8 cellular contexts compared by ENCODE assay signal in the genomic region with DNA sequence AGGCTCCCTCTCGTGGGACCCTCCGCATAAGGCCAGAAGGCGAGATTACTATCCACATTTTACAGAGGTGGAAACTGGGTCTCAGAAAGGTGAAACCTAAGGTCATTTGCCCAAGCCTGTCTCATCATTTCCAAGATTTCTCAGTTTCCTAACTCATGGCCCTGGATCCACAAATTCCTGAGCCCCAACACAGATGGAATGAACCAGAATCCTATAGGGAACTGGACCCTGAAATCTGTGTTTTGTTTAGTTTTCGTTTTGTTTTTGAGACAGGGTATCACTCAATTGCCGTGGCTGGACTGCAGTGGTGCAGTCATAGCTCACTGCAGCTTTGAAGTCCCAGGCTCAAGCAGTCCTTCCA. TPM values are rescaled to one million over a fixed set of nuclear protein-coding genes. Genes with fewer than 3 reads are reported as not detected.
DNase-seq lines count a peak whose midpoint lies in the region; ATAC-seq and TF ChIP-seq lines count a peak whose summit lies in the region.

No MANE protein-coding gene starts in this region.

- TF ChIP-seq POLR2A in breast epithelium (IDR thresholded peaks at IDR 0.05) = no peak

- 80% methylated on average over 5 of the region's 5 CpGs for WGBS in right cardiac atrium
- WGBS in mesenchymal stem cell = 79% methylated on average over 5 of the region's 5 CpGs

- H3K4me3 Mint-ChIP-seq in nephron progenitor cell = peak overlapping the region; percentile 64

- H4K8ac ChIP-seq in mesenchymal stem cell (ENCODE audit: low read length) = no peak overlapping the region

- POLR2A ChIA-PET in HEK293T (lab: Yijun Ruan, JAX) = interaction anchor here (1.0 to 1.2 kb wide), 2 partner anchors 14 to 32 kb away, joined by 3 to 4 read pairs; no protein-coding TSS in a partner anchor

- H3K9me3 ChIP-seq in right cardiac atrium (ENCODE audit: control insufficient read depth, low read length) (no peaks in the 10 kb centered on the region), breast epithelium (no peaks in the 10 kb centered on the region), mesenchymal stem cell (ENCODE audit: control insufficient read depth, low read length) (no peaks in the 10 kb centered on the region)

- H2BK12ac ChIP-seq in mesenchymal stem cell (ENCODE audit: low read length in 2 of 2) = no peak overlapping the region

- H2AK5ac ChIP-seq in mesenchymal stem cell (ENCODE audit: low read length, severe bottlenecking) = no peak overlapping the region

- peaks cover 3% of the 10 kb centered on the region for H3K4me1 ChIP-seq in right cardiac atrium (ENCODE audit: control insufficient read depth, insufficient read depth, low read length)
- no peaks in the 10 kb centered on the region for H3K4me1 ChIP-seq in breast epithelium
- peaks cover 6% of the 10 kb centered on the region for H3K4me1 ChIP-seq in mesenchymal stem cell (ENCODE audit: control insufficient read depth, insufficient read depth, low read depth, low read length)

- H2BK15ac ChIP-seq in mesenchymal stem cell (ENCODE audit: low read depth, poor library complexity, severe bottlenecking) = no peak overlapping the region

- H3K18ac ChIP-seq in mesenchymal stem cell (ENCODE audit: low read depth in 1 of 2, low read length in 2 of 2) = no peak overlapping the region

- no peaks in the 10 kb centered on the region for H3K79me1 ChIP-seq in mesenchymal stem cell (replicated peaks; ENCODE audit: low read length, poor library complexity, severe bottlenecking)

- H3K27me3 ChIP-seq in right cardiac atrium (ENCODE audit: control insufficient read depth, insufficient read depth) (no peaks in the 10 kb centered on the region), breast epithelium (no peaks in the 10 kb centered on the region), mesenchymal stem cell (ENCODE audit: control insufficient read depth in 1 of 2, insufficient read depth in 1 of 2, low read length in 2 of 2) (peaks cover 54 to 61% of the 10 kb centered on the region in 2 experiments)

- H2BK5ac ChIP-seq in mesenchymal stem cell (ENCODE audit: low read depth, low read length, poor library complexity, severe bottlenecking) = no peak overlapping the region

- no peaks in the 10 kb centered on the region for H3K36me3 Mint-ChIP-seq in nephron progenitor cell (ENCODE audit: low read depth)

- no peak for DNase-seq in right cardiac atrium
- no peak for DNase-seq in left ventricle myocardium superior
- DNase-seq in breast epithelium (ENCODE audit: low spot score in 2 of 2) = no peak
- DNase-seq in nephron progenitor cell = no peak
- no peak for DNase-seq in HEK293T (ENCODE audit: extremely low spot score)
- DNase-seq in mesenchymal stem cell = no peak
- DNase-seq in globus pallidus (ENCODE audit: low spot score) = no peak

- no peak overlapping the region for H2AFZ ChIP-seq in mesenchymal stem cell (ENCODE audit: low read depth, low read length)

- no peak overlapping the region for H3K27ac ChIP-seq in right cardiac atrium (ENCODE audit: low read length)
- H3K27ac ChIP-seq in breast epithelium = peak overlapping the region; percentile 26 to 48
- H3K27ac ChIP-seq in mesenchymal stem cell (ENCODE audit: low read length, poor library complexity, severe bottlenecking) = no peak overlapping the region

- no peak overlapping the region for H4K91ac ChIP-seq in mesenchymal stem cell (ENCODE audit: low read length)

- no peak overlapping the region for H3K23ac ChIP-seq in mesenchymal stem cell (ENCODE audit: low read length in 2 of 2)

- ATAC-seq in right cardiac atrium (no peak), left ventricle myocardium superior (no peak), HG03432 (IDR thresholded peaks at IDR 0.05; ENCODE audit: unreplicated experiment) (no peak)

- H3K36me3 ChIP-seq in breast epithelium = no peaks in the 10 kb centered on the region
- no peaks in the 10 kb centered on the region for H3K36me3 ChIP-seq in mesenchymal stem cell (ENCODE audit: control insufficient read depth in 1 of 2, insufficient read depth in 2 of 2, low read depth in 1 of 2, low read length in 2 of 2)

- peaks cover 34% of the 10 kb centered on the region for H3K4me1 Mint-ChIP-seq in nephron progenitor cell

- H2BK120ac ChIP-seq in mesenchymal stem cell (ENCODE audit: low read depth, low read length) = no peak overlapping the region

- no peak overlapping the region for H3K27ac Mint-ChIP-seq in nephron progenitor cell

- intact Hi-C loops in right cardiac atrium (cut with DNase I) (no loop called here), left ventricle myocardium superior (cut with micrococcal nuclease) (no loop called here), breast epithelium (cut with DNase I; ENCODE audit: low total_unique reads) (no loop called here)

- H3K4me2 ChIP-seq in mesenchymal stem cell (ENCODE audit: low read length, poor library complexity, severe bottlenecking) = no peak overlapping the region

- no peak overlapping the region for H3K14ac ChIP-seq in mesenchymal stem cell (ENCODE audit: low read length in 2 of 2)

- no peaks in the 10 kb centered on the region for H3K9me3 Mint-ChIP-seq in nephron progenitor cell

- H3K9ac ChIP-seq in mesenchymal stem cell (ENCODE audit: low read length) = no peak overlapping the region

- H3K4ac ChIP-seq in mesenchymal stem cell (ENCODE audit: low read depth in 1 of 2, low read length in 2 of 2) = no peak overlapping the region

- CTCF ChIA-PET in HEK293T (lab: Yijun Ruan, JAX) = no interaction called here

- peaks cover 75% of the 10 kb centered on the region for H3K27me3 Mint-ChIP-seq in nephron progenitor cell (ENCODE audit: low read depth, poor library complexity)

- TF ChIP-seq CTCF in breast epithelium (IDR thresholded peaks at IDR 0.05) = no peak
- no peak for TF ChIP-seq CTCF in nephron progenitor cell (IDR thresholded peaks at IDR 0.05)

- H3K4me3 ChIP-seq in right cardiac atrium (ENCODE audit: low read length) = peak overlapping the region; percentile 82
- H3K4me3 ChIP-seq in breast epithelium = peak overlapping the region in 2 of 3 donors; percentile 67 to 91
- H3K4me3 ChIP-seq in mesenchymal stem cell (ENCODE audit: insufficient read depth in 1 of 2, low read depth in 1 of 2, low read length in 2 of 2) = no peak overlapping the region

TF ChIP-seq in HEK293T, 16 proteins besides CTCF, POLR2A, EP300 and RAD21:
- TF ChIP-seq SUZ12 (IDR thresholded peaks at IDR 0.05) = no peak
- TF ChIP-seq FOXA1 (IDR thresholded peaks at IDR 0.05) = no peak
- TF ChIP-seq, protein P1, sequence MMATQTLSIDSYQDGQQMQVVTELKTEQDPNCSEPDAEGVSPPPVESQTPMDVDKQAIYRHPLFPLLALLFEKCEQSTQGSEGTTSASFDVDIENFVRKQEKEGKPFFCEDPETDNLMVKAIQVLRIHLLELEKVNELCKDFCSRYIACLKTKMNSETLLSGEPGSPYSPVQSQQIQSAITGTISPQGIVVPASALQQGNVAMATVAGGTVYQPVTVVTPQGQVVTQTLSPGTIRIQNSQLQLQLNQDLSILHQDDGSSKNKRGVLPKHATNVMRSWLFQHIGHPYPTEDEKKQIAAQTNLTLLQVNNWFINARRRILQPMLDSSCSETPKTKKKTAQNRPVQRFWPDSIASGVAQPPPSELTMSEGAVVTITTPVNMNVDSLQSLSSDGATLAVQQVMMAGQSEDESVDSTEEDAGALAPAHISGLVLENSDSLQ (IDR thresholded peaks at IDR 0.05) = no peak
- no peak for TF ChIP-seq FOXK2 (IDR thresholded peaks at IDR 0.05)
- TF ChIP-seq ARNT (IDR thresholded peaks at IDR 0.05) = no peak
- no peak for TF ChIP-seq BHLHE40 (IDR thresholded peaks at IDR 0.05; ENCODE audit: borderline replicate concordance)
- no peak for TF ChIP-seq NFRKB (IDR thresholded peaks at IDR 0.05)
- TF ChIP-seq TARDBP (IDR thresholded peaks at IDR 0.05) = no peak
- no peak for TF ChIP-seq ELF4 (IDR thresholded peaks at IDR 0.05)

RNA-seq across cellular contexts. Expression of a gene that starts 0.6 kb away (rescaled TPM):
- total RNA-seq in right cardiac atrium = 10 to 100 TPM; 40.2 to 58.2 (median 48.6) TPM
- polyA plus RNA-seq in right cardiac atrium = 25.4 TPM
- 39.3 TPM for total RNA-seq in left ventricle myocardium superior
- total RNA-seq in breast epithelium = 1 to 10 TPM; 1.6 to 7.8 (median 4.3) TPM
- polyA plus RNA-seq in mesenchymal stem cell (2013, experiment 1 of 2) = 0.72 TPM
- polyA plus RNA-seq in mesenchymal stem cell (2013, experiment 2 of 2) = 0.58 TPM

RNA-seq across cellular contexts. Expression of a gene that starts 18.1 kb away (rescaled TPM):
- 100 to 1,000 TPM; 160 to 176 (median 172) TPM for total RNA-seq in right cardiac atrium
- polyA plus RNA-seq in right cardiac atrium = 155 TPM
- 241 TPM for total RNA-seq in left ventricle myocardium superior
- total RNA-seq in breast epithelium = 1 to 10 TPM in 2 of 3 donors, under 1 TPM in 1; 0.64 to 3.7 (median 3.6) TPM
- 1.3 TPM for polyA plus RNA-seq in mesenchymal stem cell (2013, experiment 1 of 2)
- 0.95 TPM for polyA plus RNA-seq in mesenchymal stem cell (2013, experiment 2 of 2)

RNA-seq across cellular contexts. Expression of a gene that starts 36.8 kb away (rescaled TPM):
- total RNA-seq in right cardiac atrium (10 to 100 TPM; 19.9 to 25.5 (median 23.4) TPM), left ventricle myocardium superior (26.6 TPM), breast epithelium (10 to 100 TPM; 23.8 to 36.1 (median 27.2) TPM)
- 29.3 TPM for polyA plus RNA-seq in right cardiac atrium
- 26.4 TPM for polyA plus RNA-seq in mesenchymal stem cell (2013, experiment 1 of 2)
- 29.3 TPM for polyA plus RNA-seq in mesenchymal stem cell (2013, experiment 2 of 2)

Comparison
In these comparisons a context has a peak if more than half of its experiments do, and no peak if none do; other contexts are left out.
1. H3K27ac ChIP-seq: peak in breast epithelium (2 of 2); none in right cardiac atrium (single experiment) and mesenchymal stem cell (single experiment).
2. H3K4me3 ChIP-seq: peak in right cardiac atrium (single experiment) and breast epithelium (2 of 3); none in mesenchymal stem cell (0 of 2).
3. RNA of a gene that starts 18.1 kb away (total RNA-seq): 241 TPM in left ventricle myocardium superior (single experiment) and 160 to 176 TPM in right cardiac atrium; 0.64 to 3.7 TPM in breast epithelium; every median in the first group is over 10 times any median in the second.